In genomic region chr5:107289030-107289714, GRCh38 we compare ENCODE assay signal across 11 cellular contexts.
A peak's percentile ranks its signal among the peaks of the same experiment; 100 is the strongest.
DNase-seq lines count a peak whose midpoint lies in the region; ATAC-seq, FAIRE-seq and TF ChIP-seq lines count a peak whose summit lies in the region.
"Had no signal": no experiment of that assay in that cellular context is flagged by ENCODE, and none has a peak within 500 bp of the region (broad histone marks: within the 10 kb centered on the region; RNA-seq: fewer than 3 reads in every experiment).

No MANE protein-coding gene starts in this region.

- H3K4me2 ChIP-seq in mammary epithelial cell (ENCODE audit: insufficient read depth, low read depth, low read length): no peak overlapping the region

- DNase-seq in mammary epithelial cell (peak; percentile 85), KBM-7 (no peak), pancreas (no peak), kidney glomerular epithelial cell (lab: John Stamatoyannopoulos, UW) (no peak), MV-4-11 (lab: John Stamatoyannopoulos, UW) (no peak)
- DNase-seq: NCI-H526 treated with DMSO at 0.1 percent for 48 hours; stimulated activated CD4-positive, alpha-beta T cell treated with anti-CD3 and anti-CD28 coated beads, Interleukin-1b, Interleukin-23, amount 100 ng/mL, for 48 hours had no signal

- no peak overlapping the region for H3K4me3 ChIP-seq in mammary epithelial cell (replicated peaks in 1 of 3; ENCODE audit: insufficient read depth in 1 of 3, low read depth in 2 of 3, low read length in 3 of 3)
- H3K4me3 ChIP-seq in pancreas: no peak overlapping the region

- no peaks in the 10 kb centered on the region for H3K9me3 ChIP-seq in mammary epithelial cell (replicated peaks; ENCODE audit: insufficient read depth, low read length)
- no peaks in the 10 kb centered on the region for H3K9me3 ChIP-seq in pancreas

- no peaks in the 10 kb centered on the region for H3K36me3 ChIP-seq in mammary epithelial cell (ENCODE audit: insufficient read depth, low read length)
- no peaks in the 10 kb centered on the region for H3K36me3 ChIP-seq in pancreas

- intact Hi-C loops in mammary epithelial cell (cut with micrococcal nuclease) (no loop called here), pancreas (cut with DNase I) (no loop called here)

- BruUV-seq in mammary epithelial cell (replicated peaks; lab: Mats Ljungman, UMichigan): no TSS peak

- WGBS in mammary epithelial cell (ENCODE audit: low coverage, missing lambda C conversion rate): 39% methylated on average over 4 of the region's 4 CpGs
- 75 to 87% methylated on average over 4 of the region's 4 CpGs for WGBS in pancreas, 2 donors

- H3K9ac ChIP-seq in mammary epithelial cell (ENCODE audit: insufficient read depth, low read length): no peak overlapping the region

- no peak overlapping the region for H3K27ac ChIP-seq in mammary epithelial cell (ENCODE audit: insufficient read depth, low read depth, low read length)
- H3K27ac ChIP-seq in pancreas: no peak overlapping the region

- H2AFZ ChIP-seq in mammary epithelial cell (ENCODE audit: low read depth, low read length): no peak overlapping the region

- no peak for FAIRE-seq in pancreas (lab: Jason Lieb, UNC)
- FAIRE-seq: HepG2 had no signal

- CTCF ChIA-PET in mammary epithelial cell (lab: Charles Lee; ENCODE audit: low non-redundant PET): no interaction called here

- no peaks in the 10 kb centered on the region for H3K79me2 ChIP-seq in mammary epithelial cell (ENCODE audit: insufficient read depth, low read length)

- in situ Hi-C loops in mammary epithelial cell (cut with MboI; ENCODE audit: low sequenced_read_pairs in 2 of 2): loop anchor here in 1 of 2 donors (5.0 to 10.0 kb wide), 2 partner anchors 98 to 386 kb away; partner anchors contain the start of gene EFNA5
- in situ Hi-C loops in KBM-7 (cut with MboI; ENCODE audit: low pct_unique_long_range_greater_than_20kb, low sequenced_read_pairs): no loop called here

- H3K4me1 ChIP-seq in mammary epithelial cell (ENCODE audit: insufficient read depth, low read length): peaks cover 22% of the 10 kb centered on the region
- H3K4me1 ChIP-seq in pancreas: no peaks in the 10 kb centered on the region

- dilution Hi-C loops in mammary epithelial cell (cut with HindIII; ENCODE audit: low sequenced_read_pairs): no loop called here

- H4K20me1 ChIP-seq in mammary epithelial cell (ENCODE audit: insufficient read depth, low read length): no peaks in the 10 kb centered on the region

- TF ChIP-seq CTCF in mammary epithelial cell (conservative IDR thresholded peaks at IDR 0.05 in 1 of 2, IDR thresholded peaks at IDR 0.05 in 1 of 2; ENCODE audit: extremely low read depth in 1 of 2, insufficient read depth in 1 of 2, low read depth in 1 of 2, low read length in 2 of 2): no peak
- no peak for TF ChIP-seq CTCF in pancreas (IDR thresholded peaks at IDR 0.05)

- H3K27me3 ChIP-seq in mammary epithelial cell (ENCODE audit: insufficient read depth, low read length): no peaks in the 10 kb centered on the region
- no peaks in the 10 kb centered on the region for H3K27me3 ChIP-seq in pancreas

- ATAC-seq in GM18508 (IDR thresholded peaks at IDR 0.05; ENCODE audit: insufficient read depth, unreplicated experiment): peak; percentile 80
- ATAC-seq in GM19438 (IDR thresholded peaks at IDR 0.05; ENCODE audit: low read depth, unreplicated experiment): peak; percentile 83
- ATAC-seq in HG02981 (IDR thresholded peaks at IDR 0.05; ENCODE audit: unreplicated experiment): peak; percentile 80
- ATAC-seq in pancreas: no peak
- ATAC-seq: HepG2 had no signal

Comparison
In these comparisons a context has a peak if more than half of its experiments do, and no peak if none do; other contexts are left out.
1. ATAC-seq: peak in GM18508 (single experiment), GM19438 (single experiment) and HG02981 (single experiment); none in pancreas (0 of 4).